Comparison of ENCODE assay signal across 8 cellular contexts in genomic region chr20:1802385-1803215, GRCh38.
A peak's percentile ranks its signal among the peaks of the same experiment; 100 is the strongest.
DNase-seq lines count a peak whose midpoint lies in the region.

No MANE protein-coding gene starts in this region.

- no peaks in the 10 kb centered on the region for H3K9me3 Mint-ChIP-seq in activated CD4-positive, alpha-beta memory T cell treated with anti-CD3 and anti-CD28 coated beads, Interleukin-2, amount 10 ng/mL, durations not matched to agents 7 days and 5 days

- H3K4me3 ChIP-seq in muscle layer of colon (ENCODE audit: low read depth in 1 of 2, low read length in 2 of 2), result peak overlapping the region; percentile 58 to 66

- no peak overlapping the region for H3K27ac Mint-ChIP-seq in activated CD4-positive, alpha-beta memory T cell treated with anti-CD3 and anti-CD28 coated beads, Interleukin-2, amount 10 ng/mL, durations not matched to agents 7 days and 5 days

- no peaks in the 10 kb centered on the region for H3K9me3 ChIP-seq in muscle layer of colon (ENCODE audit: low read length)

- no peak overlapping the region for H3K9ac ChIP-seq in muscle layer of colon (ENCODE audit: low read length)

- CTCF ChIA-PET in activated CD4-positive, alpha-beta memory T cell treated with anti-CD3 and anti-CD28 coated beads, Interleukin-2, amount 10 ng/mL, durations not matched to agents 7 days and 5 days (lab: Charles Lee), result interaction anchor here (1.4 to 1.8 kb wide), 3 partner anchors 9 to 26 kb away, joined by 3 to 11 read pairs (median 3); no protein-coding TSS in a partner anchor

- peaks cover 10% of the 10 kb centered on the region for H3K4me1 Mint-ChIP-seq in activated CD4-positive, alpha-beta memory T cell treated with anti-CD3 and anti-CD28 coated beads, Interleukin-2, amount 10 ng/mL, durations not matched to agents 7 days and 5 days

- peak overlapping the region; percentile 49 for H3K27ac ChIP-seq in muscle layer of colon (ENCODE audit: low read depth, low read length)
- H3K27ac ChIP-seq in temporal lobe (ENCODE audit: low read depth, low read length), result peak overlapping the region; percentile 70

- H3K27me3 ChIP-seq in muscle layer of colon (ENCODE audit: control insufficient read depth in 1 of 2, insufficient read depth in 2 of 2, low read length in 2 of 2), result peaks cover 0 to 7% of the 10 kb centered on the region in 2 donors

- no peaks in the 10 kb centered on the region for H3K36me3 ChIP-seq in muscle layer of colon (ENCODE audit: insufficient read depth, low read length)

- peaks cover 61% of the 10 kb centered on the region for H3K27me3 Mint-ChIP-seq in activated CD4-positive, alpha-beta memory T cell treated with anti-CD3 and anti-CD28 coated beads, Interleukin-2, amount 10 ng/mL, durations not matched to agents 7 days and 5 days

- peaks cover 13% of the 10 kb centered on the region for H3K4me1 ChIP-seq in muscle layer of colon (ENCODE audit: insufficient read depth, low read length)

- H3K4me3 Mint-ChIP-seq in activated CD4-positive, alpha-beta memory T cell treated with anti-CD3 and anti-CD28 coated beads, Interleukin-2, amount 10 ng/mL, durations not matched to agents 7 days and 5 days, result peak overlapping the region; percentile 26

- POLR2A ChIA-PET in activated CD4-positive, alpha-beta memory T cell treated with anti-CD3 and anti-CD28 coated beads, Interleukin-2, amount 10 ng/mL, durations not matched to agents 7 days and 5 days (lab: Charles Lee), result no interaction called here

- H3K36me3 Mint-ChIP-seq in activated CD4-positive, alpha-beta memory T cell treated with anti-CD3 and anti-CD28 coated beads, Interleukin-2, amount 10 ng/mL, durations not matched to agents 7 days and 5 days (ENCODE audit: low read depth), result no peaks in the 10 kb centered on the region

- DNase-seq in activated effector memory CD4-positive, alpha-beta T cell treated with anti-CD3 and anti-CD28 coated beads, Interleukin-2, amount 50 U/mL, for 16 hours, result peak; percentile 67
- DNase-seq in activated effector memory CD4-positive, alpha-beta T cell treated with Interleukin-2 at 50 U/mL for 16 hours, result no peak
- peak; percentile 8 for DNase-seq in NCI-H1092 (lab: John Stamatoyannopoulos, UW)
- peak; percentile 30 for DNase-seq in activated CD4-positive, alpha-beta memory T cell treated with anti-CD3 and anti-CD28 coated beads, Interleukin-2, amount 10 ng/mL, durations not matched to agents 7 days and 5 days
- DNase-seq in fibroblast of gingiva (ENCODE audit: low read depth), result peak; percentile 38
- DNase-seq in activated CD4-positive, CD25-positive, alpha-beta regulatory T cell (lab: John Stamatoyannopoulos, UW), result no peak

Comparison
In these comparisons a context has a peak if more than half of its experiments do, and no peak if none do; other contexts are left out.
1. DNase-seq: peak in activated effector memory CD4-positive, alpha-beta T cell treated with anti-CD3 and anti-CD28 coated beads, Interleukin-2, amount 50 U/mL, for 16 hours (single experiment), NCI-H1092 (single experiment), activated CD4-positive, alpha-beta memory T cell treated with anti-CD3 and anti-CD28 coated beads, Interleukin-2, amount 10 ng/mL, durations not matched to agents 7 days and 5 days (single experiment) and fibroblast of gingiva (single experiment); none in activated effector memory CD4-positive, alpha-beta T cell treated with Interleukin-2 at 50 U/mL for 16 hours (single experiment) and activated CD4-positive, CD25-positive, alpha-beta regulatory T cell (0 of 4).